In genomic region chr1:190808035-190808434, GRCh38 we compare ENCODE assay signal across 27 cellular contexts.
DNase-seq lines count a peak whose midpoint lies in the region; ATAC-seq, FAIRE-seq and TF ChIP-seq lines count a peak whose summit lies in the region.
"Had no signal": no experiment of that assay in that cellular context is flagged by ENCODE, and none has a peak within 500 bp of the region (broad histone marks: within the 10 kb centered on the region; RNA-seq: fewer than 3 reads in every experiment).

No MANE protein-coding gene starts in this region.

- no peaks in the 10 kb centered on the region for H3K4me1 ChIP-seq in IMR-90 (ENCODE audit: control insufficient read depth, insufficient read depth, low read length)
- H3K4me1 ChIP-seq in K562 (replicated peaks in 1 of 2; ENCODE audit: control insufficient read depth in 2 of 2, insufficient read depth in 2 of 2, low read length in 2 of 2) = no peaks in the 10 kb centered on the region
- H3K4me1 ChIP-seq: BE2C, BLaER1 had no signal

- H4K20me1 ChIP-seq in IMR-90 (ENCODE audit: insufficient read depth, low read length) = no peaks in the 10 kb centered on the region
- no peaks in the 10 kb centered on the region for H4K20me1 ChIP-seq in K562 (replicated peaks; ENCODE audit: control insufficient read depth, insufficient read depth, low read length)
- H4K20me1 ChIP-seq: BLaER1 had no signal

- H3K9ac ChIP-seq in IMR-90 (ENCODE audit: low read depth, low read length) (no peak overlapping the region), K562 (ENCODE audit: insufficient read depth in 1 of 2, low read depth in 2 of 2, low read length in 2 of 2) (no peak overlapping the region)
- H3K9ac ChIP-seq: BLaER1 had no signal

- H3K4me3 ChIP-seq in IMR-90 (ENCODE audit: insufficient read depth, low read depth, low read length) = no peak overlapping the region
- H3K4me3 ChIP-seq in K562 = no peak overlapping the region
- H3K4me3 ChIP-seq: BLaER1 had no signal

- H3K79me2 ChIP-seq in K562 (ENCODE audit: control insufficient read depth, insufficient read depth, low read length) = no peaks in the 10 kb centered on the region

- peaks cover 6% of the 10 kb centered on the region for H3K4me1 Mint-ChIP-seq in osteocyte (ENCODE audit: unreplicated experiment)
- H3K4me1 Mint-ChIP-seq: CD14-positive monocyte; CD4-positive, alpha-beta memory T cell; CD4-positive, CD25-positive, alpha-beta regulatory T cell; CD8-positive, alpha-beta memory T cell had no signal

- H2AK5ac ChIP-seq in IMR-90 (ENCODE audit: low read depth, low read length) = no peak overlapping the region

- no peak overlapping the region for H4K5ac ChIP-seq in IMR-90 (ENCODE audit: low read depth, low read length)

- H3K14ac ChIP-seq in IMR-90 (replicated peaks; ENCODE audit: low read depth, low read length) = no peak overlapping the region

- H3K27me3 ChIP-seq in IMR-90 (ENCODE audit: control insufficient read depth, insufficient read depth, low read length) = no peaks in the 10 kb centered on the region
- H3K27me3 ChIP-seq in K562 (ENCODE audit: control insufficient read depth in 2 of 2, insufficient read depth in 2 of 2, low read length in 2 of 2) = no peaks in the 10 kb centered on the region
- H3K27me3 ChIP-seq: BE2C, BLaER1 had no signal

- no peaks in the 10 kb centered on the region for H3K79me1 ChIP-seq in IMR-90 (ENCODE audit: low read depth in 1 of 2, low read length in 2 of 2)

- no peaks in the 10 kb centered on the region for H3K9me3 Mint-ChIP-seq in osteocyte (ENCODE audit: unreplicated experiment)

- ATAC-seq in IMR-90 (ENCODE audit: low read depth) = no peak
- no peak for ATAC-seq in K562

- H3K18ac ChIP-seq in IMR-90 (ENCODE audit: low read depth, low read length) = no peak overlapping the region

- H2AFZ ChIP-seq in IMR-90 (replicated peaks; ENCODE audit: low read length, poor library complexity) = no peak overlapping the region
- no peak overlapping the region for H2AFZ ChIP-seq in K562 (ENCODE audit: low read depth, low read length)

- no peak overlapping the region for H3K23ac ChIP-seq in IMR-90 (ENCODE audit: low read depth, low read length)

- H3K27ac ChIP-seq in IMR-90 (ENCODE audit: insufficient read depth, low read length) (no peak overlapping the region), K562 (ENCODE audit: extremely low read depth, low read depth, low read length) (no peak overlapping the region)
- H3K27ac ChIP-seq: BLaER1 had no signal

- H2BK15ac ChIP-seq in IMR-90 (ENCODE audit: low read depth, low read length) = no peak overlapping the region

- no peak for TF ChIP-seq POLR2A in IMR-90 (IDR thresholded peaks at IDR 0.05; ENCODE audit: low read depth, low read length)
- TF ChIP-seq POLR2A in K562 (conservative IDR thresholded peaks at IDR 0.05) = no peak

- intact Hi-C loops in IMR-90 (cut with micrococcal nuclease) = no loop called here
- intact Hi-C loops in K562 (cut with micrococcal nuclease) = no loop called here

- TF ChIP-seq EP300 in K562 (IDR thresholded peaks at IDR 0.05; ENCODE audit: low read length) = no peak

- TF ChIP-seq RAD21 in IMR-90 (IDR thresholded peaks at IDR 0.05; ENCODE audit: low read length) (no peak), K562 (CRISPR knock-in tag; conservative IDR thresholded peaks at IDR 0.05 in 1 of 2, IDR thresholded peaks at IDR 0.05 in 1 of 2) (no peak)

- H3K4me3 Mint-ChIP-seq in osteocyte (ENCODE audit: unreplicated experiment) = no peak overlapping the region
- H3K4me3 Mint-ChIP-seq: CD14-positive monocyte; CD4-positive, alpha-beta memory T cell; CD4-positive, CD25-positive, alpha-beta regulatory T cell; CD8-positive, alpha-beta memory T cell had no signal

- H3K4me2 ChIP-seq in IMR-90 (ENCODE audit: low read depth, low read length) (no peak overlapping the region), K562 (ENCODE audit: insufficient read depth, low read length) (no peak overlapping the region)
- H3K4me2 ChIP-seq: BLaER1 had no signal

- DNase-seq in IMR-90 (no peak), OCI-M1 (lab: John Stamatoyannopoulos, UW) (peak; percentile 33), K562 (ENCODE audit: extremely low read depth in 1 of 4, low spot score in 3 of 4) (no peak), EL (no peak), T1000 (lab: John Stamatoyannopoulos, UW) (no peak), osteocyte (ENCODE audit: extremely low spot score, unreplicated experiment) (no peak)
- DNase-seq: 8988T; ACHN; BE2C; C1 segment of cervical spinal cord; CD4-positive, alpha-beta memory T cell; CD4-positive, CD25-positive, alpha-beta regulatory T cell; CD8-positive, alpha-beta memory T cell; COR-L47; DMS 273 treated with DMSO at 0.1 percent for 48 hours; DMS153; DMS53; DMS79; DND-41; GF-D8 had no signal

- BruUV-seq in IMR-90 (replicated peaks; lab: Mats Ljungman, UMichigan) = no TSS peak
- BruUV-seq in K562 (replicated peaks; lab: Mats Ljungman, UMichigan) = no TSS peak

- no peak overlapping the region for H2AK9ac ChIP-seq in IMR-90 (replicated peaks; ENCODE audit: low read depth, low read length, poor library complexity)

- H3K27ac Mint-ChIP-seq in osteocyte (ENCODE audit: unreplicated experiment) = no peak overlapping the region
- H3K27ac Mint-ChIP-seq: CD14-positive monocyte; CD4-positive, alpha-beta memory T cell; CD4-positive, CD25-positive, alpha-beta regulatory T cell; CD8-positive, alpha-beta memory T cell had no signal

- H3K36me3 ChIP-seq in IMR-90 (ENCODE audit: control insufficient read depth, insufficient read depth, low read length) (no peaks in the 10 kb centered on the region), K562 (ENCODE audit: control insufficient read depth, insufficient read depth, low read length) (no peaks in the 10 kb centered on the region)
- H3K36me3 ChIP-seq: BE2C, BLaER1 had no signal

- H2BK120ac ChIP-seq in IMR-90 (ENCODE audit: low read depth, low read length) = no peak overlapping the region

- H3K4ac ChIP-seq in IMR-90 (ENCODE audit: low read depth, low read length) = no peak overlapping the region

- H3K9me3 ChIP-seq in IMR-90 (ENCODE audit: control insufficient read depth, insufficient read depth, low read length) (no peaks in the 10 kb centered on the region), K562 (replicated peaks; ENCODE audit: control insufficient read depth, insufficient read depth, low read depth, low read length) (no peaks in the 10 kb centered on the region)
- H3K9me3 ChIP-seq: BE2C, BLaER1 had no signal

- H2BK20ac ChIP-seq in IMR-90 (ENCODE audit: low read depth, low read length) = no peak overlapping the region

- no peak overlapping the region for H4K8ac ChIP-seq in IMR-90 (ENCODE audit: low read depth in 2 of 2, low read length in 2 of 2)

- WGBS in IMR-90 (ENCODE audit: extremely low coverage in 2 of 2, insufficient read length in 1 of 2), 2 experiments = no CpG with 5 or more reads among the region's 3 CpGs
- 1% methylated on average over 3 of the region's 3 CpGs for WGBS in K562 (ENCODE audit: insufficient coverage, low coverage, missing lambda C conversion rate)

- H2BK5ac ChIP-seq in IMR-90 (ENCODE audit: low read depth, low read length, poor library complexity, severe bottlenecking) = no peak overlapping the region

- POLR2A ChIA-PET in IMR-90 (lab: Charles Lee; ENCODE audit: unreplicated experiment) = no interaction called here
- POLR2A ChIA-PET in K562 (lab: Yijun Ruan, JAX) = no interaction called here

- CTCF ChIA-PET in IMR-90 (lab: Yijun Ruan, JAX) (no interaction called here), K562 (lab: Yijun Ruan, JAX; ENCODE audit: low intra/inter-chr PET ratio) (no interaction called here)

- TF ChIP-seq CTCF in IMR-90 (conservative IDR thresholded peaks at IDR 0.05; ENCODE audit: low read depth, low read length) = no peak
- no peak for TF ChIP-seq CTCF in K562 (IDR thresholded peaks at IDR 0.05 in 2 of 3, conservative IDR thresholded peaks at IDR 0.05 in 1 of 3; ENCODE audit: insufficient read depth in 2 of 3, low read depth in 1 of 3, low read length in 3 of 3)
- TF ChIP-seq CTCF in osteocyte (IDR thresholded peaks at IDR 0.05) = no peak

- H3K9me1 ChIP-seq in IMR-90 (ENCODE audit: insufficient read depth, low read length) (no peaks in the 10 kb centered on the region), K562 (ENCODE audit: control insufficient read depth, insufficient read depth, low read length) (no peaks in the 10 kb centered on the region)

- dilution Hi-C loops in IMR-90 (cut with HindIII; ENCODE audit: low sequenced_read_pairs, unreplicated experiment) = no loop called here

- in situ Hi-C loops in IMR-90 (cut with MboI; ENCODE audit: low sequenced_read_pairs) (no loop called here), K562 (cut with MboI) (no loop called here)

- H3K56ac ChIP-seq in IMR-90 (ENCODE audit: extremely low read depth, insufficient read depth, low read length) = no peak overlapping the region

- FAIRE-seq in TTC549 (lab: Jason Lieb, UNC) (peak; percentile 39), K562 (lab: Jason Lieb, UNC) (no peak)
- FAIRE-seq: A204.1, G401.6, GM12891, GM19239 had no signal

- H3K36me3 Mint-ChIP-seq in osteocyte (ENCODE audit: unreplicated experiment) = no peaks in the 10 kb centered on the region
- H3K36me3 Mint-ChIP-seq: CD14-positive monocyte; CD4-positive, alpha-beta memory T cell; CD4-positive, CD25-positive, alpha-beta regulatory T cell; CD8-positive, alpha-beta memory T cell had no signal

- H3K27me3 Mint-ChIP-seq in osteocyte (ENCODE audit: unreplicated experiment) = peaks cover 7% of the 10 kb centered on the region
- H3K27me3 Mint-ChIP-seq: CD8-positive, alpha-beta memory T cell had no signal

- no peak overlapping the region for H4K91ac ChIP-seq in IMR-90 (ENCODE audit: insufficient read depth, low read depth, low read length)

TF ChIP-seq in IMR-90, 13 proteins besides CTCF, POLR2A, EP300 and RAD21 (continues in another document):
- TF ChIP-seq BHLHE40 (IDR thresholded peaks at IDR 0.05; ENCODE audit: low read depth, low read length) (no peak), CEBPB (IDR thresholded peaks at IDR 0.05; ENCODE audit: low read depth, low read length) (peak; percentile 75), USF2 (IDR thresholded peaks at IDR 0.05; ENCODE audit: low read depth, low read length) (no peak)

TF ChIP-seq in K562, 482 proteins besides CTCF, POLR2A, EP300 and RAD21 (continues in another document):
- no peak for TF ChIP-seq ATF2 (CRISPR knock-in tag; IDR thresholded peaks at IDR 0.05)
